In genomic region chr17:44121206-44121605, GRCh38 we compare ENCODE assay signal across 11 cellular contexts. TPM values are rescaled to one million over a fixed set of nuclear protein-coding genes. Genes with fewer than 3 reads are reported as not detected.
DNase-seq lines count a peak whose midpoint lies in the region; FAIRE-seq and TF ChIP-seq lines count a peak whose summit lies in the region.
"Had no signal": no experiment of that assay in that cellular context is flagged by ENCODE, and none has a peak within 500 bp of the region (broad histone marks: within the 10 kb centered on the region; RNA-seq: fewer than 3 reads in every experiment).

No MANE protein-coding gene starts in this region.

- H3K9me3 Mint-ChIP-seq in activated naive CD4-positive, alpha-beta T cell treated with anti-CD3 and anti-CD28 coated beads, Interleukin-2, amount 50 U/mL, for 24 hours: no peaks in the 10 kb centered on the region
- H3K9me3 Mint-ChIP-seq in activated naive CD4-positive, alpha-beta T cell treated with anti-CD3 and anti-CD28 coated beads for 36 hours: no peaks in the 10 kb centered on the region

- intact Hi-C loops in activated naive CD4-positive, alpha-beta T cell treated with anti-CD3 and anti-CD28 coated beads for 36 hours (cut with micrococcal nuclease): loop anchor here (5.0 kb wide), 2 partner anchors 114 to 231 kb away; no protein-coding TSS in a partner anchor
- intact Hi-C loops in thyroid gland (cut with DNase I): loop anchor here (10.0 kb wide), 3 partner anchors 46 to 216 kb away; partner anchors contain the start of genes G6PC3, MPP2 and TMEM101

- H3K4me1 ChIP-seq in thyroid gland: peaks cover 39 to 50% of the 10 kb centered on the region in 2 donors

- H3K4me3 ChIP-seq in WERI-Rb-1 (ENCODE audit: low read depth, low read length): peak overlapping the region; percentile 83
- H3K4me3 ChIP-seq in thyroid gland (replicated peaks in 1 of 3): no peak overlapping the region

- WGBS in thyroid gland, 2 donors: 55 to 59% methylated on average over 5 of the region's 5 CpGs

- H3K27me3 Mint-ChIP-seq in activated naive CD4-positive, alpha-beta T cell treated with anti-CD3 and anti-CD28 coated beads, Interleukin-2, amount 50 U/mL, for 24 hours: no peaks in the 10 kb centered on the region
- no peaks in the 10 kb centered on the region for H3K27me3 Mint-ChIP-seq in activated naive CD4-positive, alpha-beta T cell treated with anti-CD3 and anti-CD28 coated beads for 36 hours (ENCODE audit: low read depth)

- no peak overlapping the region for H3K27ac Mint-ChIP-seq in activated naive CD4-positive, alpha-beta T cell treated with anti-CD3 and anti-CD28 coated beads, Interleukin-2, amount 50 U/mL, for 24 hours
- no peak overlapping the region for H3K27ac Mint-ChIP-seq in activated naive CD4-positive, alpha-beta T cell treated with anti-CD3 and anti-CD28 coated beads for 36 hours

- H3K27ac ChIP-seq in WERI-Rb-1: peak overlapping the region; percentile 83
- peak overlapping the region in 2 of 3 donors; percentile 93 to 94 for H3K27ac ChIP-seq in thyroid gland

- CTCF ChIA-PET in activated naive CD4-positive, alpha-beta T cell treated with anti-CD3 and anti-CD28 coated beads for 36 hours (lab: Charles Lee): interaction anchor here (0.5 to 1.7 kb wide), 2 partner anchors 10 to 56 kb away, joined by 3 to 8 read pairs; no protein-coding TSS in a partner anchor

- TF ChIP-seq POLR2A in thyroid gland (IDR thresholded peaks at IDR 0.05): no peak

- peaks cover 54% of the 10 kb centered on the region for H3K4me1 Mint-ChIP-seq in activated naive CD4-positive, alpha-beta T cell treated with anti-CD3 and anti-CD28 coated beads, Interleukin-2, amount 50 U/mL, for 24 hours
- peaks cover 32% of the 10 kb centered on the region for H3K4me1 Mint-ChIP-seq in activated naive CD4-positive, alpha-beta T cell treated with anti-CD3 and anti-CD28 coated beads for 36 hours (ENCODE audit: low read depth)

- H3K36me3 Mint-ChIP-seq in activated naive CD4-positive, alpha-beta T cell treated with anti-CD3 and anti-CD28 coated beads, Interleukin-2, amount 50 U/mL, for 24 hours: no peaks in the 10 kb centered on the region
- H3K36me3 Mint-ChIP-seq in activated naive CD4-positive, alpha-beta T cell treated with anti-CD3 and anti-CD28 coated beads for 36 hours (ENCODE audit: low read depth): no peaks in the 10 kb centered on the region

- H3K36me3 ChIP-seq in WERI-Rb-1 (peaks cover 31% of the 10 kb centered on the region), thyroid gland (peaks cover 4% of the 10 kb centered on the region in 2 donors)

- no peak for DNase-seq in activated naive CD4-positive, alpha-beta T cell treated with anti-CD3 and anti-CD28 coated beads for 36 hours
- DNase-seq in WERI-Rb-1: peak; percentile 79
- DNase-seq in left kidney (ENCODE audit: low read depth, low spot score): peak; percentile 39
- DNase-seq in thyroid gland: no peak
- no peak for DNase-seq in GM19239 (ENCODE audit: insufficient read length, low spot score)
- no peak for DNase-seq in MV-4-11 (lab: John Stamatoyannopoulos, UW)
- no peak for DNase-seq in HK-2 (ENCODE audit: unreplicated experiment)
- DNase-seq: heart right ventricle; RPMI8226; stimulated activated CD4-positive, alpha-beta T cell treated with anti-CD3 and anti-CD28 coated beads, Interleukin-1b, Interleukin-23, amount 100 ng/mL, for 48 hours had no signal

- H3K4me3 Mint-ChIP-seq in activated naive CD4-positive, alpha-beta T cell treated with anti-CD3 and anti-CD28 coated beads, Interleukin-2, amount 50 U/mL, for 24 hours: peak overlapping the region; percentile 58
- no peak overlapping the region for H3K4me3 Mint-ChIP-seq in activated naive CD4-positive, alpha-beta T cell treated with anti-CD3 and anti-CD28 coated beads for 36 hours

- H3K27me3 ChIP-seq in WERI-Rb-1 (ENCODE audit: insufficient read depth, low read depth, severe bottlenecking) (no peaks in the 10 kb centered on the region), thyroid gland (no peaks in the 10 kb centered on the region)
- H3K27me3 ChIP-seq: heart right ventricle had no signal

- 0 out of 2 replicates have a peak, but pooled peaks have one; percentile 12 for TF ChIP-seq CTCF in WERI-Rb-1 (IDR thresholded peaks at IDR 0.05; ENCODE audit: low read depth, low read length)
- no peak for TF ChIP-seq CTCF in thyroid gland (IDR thresholded peaks at IDR 0.05)

- no peaks in the 10 kb centered on the region for H3K9me3 ChIP-seq in WERI-Rb-1 (ENCODE audit: severe bottlenecking)
- H3K9me3 ChIP-seq in thyroid gland: no peaks in the 10 kb centered on the region
- H3K9me3 ChIP-seq: heart right ventricle had no signal

- no peak for FAIRE-seq in GM19239 (lab: Jason Lieb, UNC)

RNA-seq across cellular contexts. Expression of gene HDAC5, which starts 2.2 kb away (rescaled TPM):
- 10 to 100 TPM; 17.9 to 18.9 TPM for total RNA-seq in activated naive CD4-positive, alpha-beta T cell treated with anti-CD3 and anti-CD28 coated beads for 36 hours
- total RNA-seq in thyroid gland: 100 to 1,000 TPM in 2 of 4 donors, 10 to 100 TPM in 2; 69.5 to 142 (median 107) TPM

RNA-seq across cellular contexts. Expression of gene HROB, which starts 20.5 kb away (rescaled TPM):
- total RNA-seq in activated naive CD4-positive, alpha-beta T cell treated with anti-CD3 and anti-CD28 coated beads for 36 hours: 10 to 100 TPM; 16.9 to 17.6 TPM
- total RNA-seq in thyroid gland: 1 to 10 TPM in 1 of 4 donors, under 1 TPM in 3; 0.20 to 1.1 (median 0.30) TPM

RNA-seq across cellular contexts. Expression of gene ASB16, which starts 49.3 kb away (rescaled TPM):
- under 1 TPM in 1 of 2 experiments, not detected in 1; 0.12 TPM for total RNA-seq in activated naive CD4-positive, alpha-beta T cell treated with anti-CD3 and anti-CD28 coated beads for 36 hours
- 1 to 10 TPM; 1.4 to 2.4 (median 1.7) TPM for total RNA-seq in thyroid gland

RNA-seq across cellular contexts. Expression of gene G6PC3, which starts 50.7 kb away (rescaled TPM):
- total RNA-seq in activated naive CD4-positive, alpha-beta T cell treated with anti-CD3 and anti-CD28 coated beads for 36 hours: 10 to 100 TPM; 15.9 to 19.4 TPM
- total RNA-seq in thyroid gland: 100 to 1,000 TPM in 2 of 4 donors, 10 to 100 TPM in 2; 41.4 to 104 (median 80.8) TPM

RNA-seq across cellular contexts. Expression of gene LSM12, which starts 54.7 kb away (rescaled TPM):
- 10 to 100 TPM; 79.8 to 83.9 TPM for total RNA-seq in activated naive CD4-positive, alpha-beta T cell treated with anti-CD3 and anti-CD28 coated beads for 36 hours
- total RNA-seq in thyroid gland: 10 to 100 TPM; 41.3 to 47.2 (median 43.8) TPM

Comparison
In these comparisons a context has a peak if more than half of its experiments do, and no peak if none do; other contexts are left out.
1. DNase-seq: peak in WERI-Rb-1 (single experiment) and left kidney (single experiment); none in activated naive CD4-positive, alpha-beta T cell treated with anti-CD3 and anti-CD28 coated beads for 36 hours (single experiment), thyroid gland (0 of 2), GM19239 (single experiment), MV-4-11 (single experiment) and HK-2 (single experiment).
2. RNA of gene HROB, which starts 20.5 kb away (total RNA-seq): 16.9 to 17.6 TPM in activated naive CD4-positive, alpha-beta T cell treated with anti-CD3 and anti-CD28 coated beads for 36 hours; 0.20 to 1.1 TPM in thyroid gland; every median in the first group is over 4 times any median in the second.